Comparison of ENCODE assay signal across 10 cellular contexts in the genomic region with DNA sequence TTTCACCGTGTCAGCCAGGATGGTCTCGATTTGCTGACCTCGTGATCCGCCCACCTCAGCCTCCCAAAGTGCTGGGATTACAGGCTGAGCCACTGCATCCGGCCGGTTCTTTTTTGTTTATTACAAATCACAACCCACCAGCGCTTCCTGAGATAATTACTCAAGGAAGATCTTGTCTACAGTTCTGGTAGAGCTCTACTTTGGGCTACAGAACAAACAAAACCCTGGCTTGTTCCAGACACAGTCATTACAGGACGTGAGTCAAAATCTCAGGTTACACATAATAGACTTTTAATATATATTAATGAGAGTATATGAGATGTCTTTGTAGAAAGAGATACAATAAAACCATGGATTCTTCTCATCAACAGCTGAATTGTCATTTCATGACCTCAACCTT.
"Had no signal": no experiment of that assay in that cellular context is flagged by ENCODE, and none has a peak within 500 bp of the region (broad histone marks: within the 10 kb centered on the region; RNA-seq: fewer than 3 reads in every experiment).

No MANE protein-coding gene starts in this region.

- H3K27ac ChIP-seq: body of pancreas, esophagus squamous epithelium, heart left ventricle, transverse colon had no signal

- DNase-seq: activated effector memory CD4-positive, alpha-beta T cell treated with Interleukin-2 at 50 U/mL for 16 hours; amniotic stem cell; body of pancreas; esophagus squamous epithelium; heart left ventricle; islet precursor cell; nucleus accumbens; right cardiac atrium; small intestine; transverse colon had no signal

- H3K4me3 ChIP-seq: body of pancreas, esophagus squamous epithelium, heart left ventricle, transverse colon had no signal
